ENCODE assay signal across 1 cellular context in genomic region chr2:100887713-100888112, GRCh38.
TF ChIP-seq lines count a peak whose summit lies in the region.

No MANE protein-coding gene starts in this region.

TF ChIP-seq in SK-N-SH, 30 proteins besides CTCF, POLR2A, EP300 and RAD21 (continued from another document):
- TF ChIP-seq REST (IDR thresholded peaks at IDR 0.05; ENCODE audit: low read depth, low read length), result no peak
